In the genomic region with DNA sequence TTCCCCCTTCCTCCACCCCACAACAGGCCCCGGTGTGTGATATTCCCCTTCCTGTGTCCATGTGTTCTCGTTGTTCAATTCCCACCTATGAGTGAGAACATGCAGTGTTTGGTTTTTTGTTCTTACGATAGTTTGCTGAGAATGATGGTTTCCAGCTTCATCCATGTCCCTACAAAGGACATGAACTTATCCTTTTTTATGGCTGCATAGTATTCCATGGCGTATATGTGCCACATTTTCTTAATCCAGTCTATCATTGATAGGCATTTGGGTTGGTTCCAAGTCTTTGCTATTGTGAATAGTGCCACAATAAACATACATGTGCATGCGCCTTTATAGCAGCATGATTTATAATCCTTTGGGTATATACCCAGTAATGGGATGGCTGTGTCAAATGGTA, we compare ENCODE assay signal across 15 cellular contexts. TPM values are rescaled to one million over a fixed set of nuclear protein-coding genes. Genes with fewer than 3 reads are reported as not detected.
"Had no signal": no experiment of that assay in that cellular context is flagged by ENCODE, and none has a peak within 500 bp of the region (broad histone marks: within the 10 kb centered on the region; RNA-seq: fewer than 3 reads in every experiment).

No MANE protein-coding gene starts in this region.

RNA-seq across cellular contexts. Expression of gene RPRML, which starts 24.8 kb away (rescaled TPM):
- total RNA-seq: activated naive CD4-positive, alpha-beta T cell treated with anti-CD3 and anti-CD28 coated beads for 36 hours; activated naive CD4-positive, alpha-beta T cell treated with anti-CD3 and anti-CD28 coated beads, Interleukin-2, amount 50 U/mL, for 72 hours; activated naive CD8-positive, alpha-beta T cell treated with anti-CD3 and anti-CD28 coated beads for 36 hours; activated naive CD8-positive, alpha-beta T cell treated with anti-CD3 and anti-CD28 coated beads, Interleukin-2, amount 10 ng/mL, durations not matched to agents 7 days and 5 days; activated T-cell treated with anti-CD3 and anti-CD28 coated beads, Interleukin-2, amount 50 U/mL, for 4 hours; activated T-cell treated with anti-CD3 and anti-CD28 coated beads, Interleukin-2, amount 50 U/mL, for 72 hours; activated T-helper 1 cell treated with anti-CD3 and anti-CD28 coated beads, Interleukin-12 subunit alpha, Interleukin-12 subunit beta, Interleukin-2, Interleukin-4 antibody, amounts not matched to agents 30 ng/mL and 10 ng/mL and 1 ng/mL, durations not matched to agents 14 hours and 24 hours and 36 hours; activated T-helper 17 cell treated with anti-CD3 and anti-CD28 coated beads, Interleukin-2, amount 50 U/mL, for 72 hours; activated T-helper 2 cell treated with anti-CD3 and anti-CD28 coated beads, Interferon-gamma antibody, Interleukin-2, Interleukin-4, amounts not matched to agents 10 μg/mL and 5 μg/mL and 100 μg/mL, durations not matched to agents 14 hours and 24 hours and 36 hours; adrenal gland; ascending aorta; astrocyte; bronchial epithelial cell; cardiac muscle cell; chondrocyte had no signal
- polyA plus RNA-seq: cardiac muscle cell had no signal
